12 cellular contexts compared by ENCODE assay signal in genomic region chr5:158660726-158661125, GRCh38.
"Had no signal": no experiment of that assay in that cellular context is flagged by ENCODE, and none has a peak within 500 bp of the region (broad histone marks: within the 10 kb centered on the region; RNA-seq: fewer than 3 reads in every experiment).

No MANE protein-coding gene starts in this region.

- H3K27me3 ChIP-seq: ascending aorta, neural progenitor cell, pancreas, sigmoid colon had no signal

- ATAC-seq: esophagus mucosa; pancreas; stimulated activated naive CD8-positive, alpha-beta T cell treated with anti-CD3 and anti-CD28 coated beads, Interleukin-15, amount 100 ng/mL, for 72 hours; T-cell had no signal

- H3K4me3 ChIP-seq: ascending aorta, neural progenitor cell, pancreas, sigmoid colon had no signal

- DNase-seq: activated CD4-positive, CD25-positive, alpha-beta regulatory T cell treated with anti-CD3 and anti-CD28 coated beads, Interleukin-2, amount 50 U/mL, for 72 hours; activated naive CD8-positive, alpha-beta T cell treated with anti-CD3 and anti-CD28 coated beads, Interleukin-2, amount 10 ng/mL, durations not matched to agents 7 days and 5 days; naive B cell; pancreas; sigmoid colon; stimulated activated CD4-positive, alpha-beta T cell treated with anti-CD3 and anti-CD28 coated beads, Interleukin-1b, Interleukin-23, amount 100 ng/mL, for 48 hours; stimulated activated naive CD8-positive, alpha-beta T cell treated with anti-CD3 and anti-CD28 coated beads, Interleukin-15, amount 100 ng/mL, for 72 hours; T-cell; T-helper 9 cell had no signal

- H3K36me3 ChIP-seq: ascending aorta, pancreas, sigmoid colon had no signal

- H3K27ac ChIP-seq: ascending aorta, neural progenitor cell, pancreas, sigmoid colon had no signal
